ENCODE assay signal across 8 cellular contexts in the genomic region with DNA sequence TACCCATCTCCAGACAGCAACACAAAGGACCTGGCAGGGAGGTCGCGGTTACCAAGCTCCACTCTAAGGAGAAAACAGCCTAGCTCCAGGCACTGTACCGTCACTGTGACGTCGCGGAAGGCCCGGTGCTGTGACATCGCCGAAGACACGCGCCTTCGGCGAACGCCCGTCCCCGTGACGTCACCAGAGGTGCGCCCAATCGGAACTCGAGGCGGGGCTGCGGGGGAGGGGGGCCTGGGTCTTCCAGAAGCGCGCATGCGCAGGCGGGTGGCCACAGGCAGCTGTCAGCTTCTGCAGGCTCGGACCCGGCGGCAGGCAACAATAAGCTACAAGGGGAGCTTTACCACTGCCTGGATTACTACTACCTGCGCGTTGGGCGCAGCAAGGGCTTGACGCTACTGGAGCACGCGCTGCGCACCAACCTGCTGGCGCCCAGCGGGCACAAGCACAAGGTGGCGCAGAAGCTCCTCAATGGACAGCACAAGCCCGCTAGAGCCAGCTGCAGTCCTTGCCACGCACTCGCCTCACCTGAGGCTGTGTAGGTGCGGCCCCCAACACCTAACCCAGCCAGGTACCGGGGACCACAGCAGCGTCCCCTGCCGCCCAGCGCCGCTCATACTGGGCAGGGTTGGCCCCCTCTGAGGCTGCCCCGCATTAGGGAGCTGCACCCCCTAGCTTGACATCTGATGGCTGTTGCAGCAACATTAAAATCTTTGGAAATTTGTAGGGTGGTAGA.
DNase-seq lines count a peak whose midpoint lies in the region; ATAC-seq and TF ChIP-seq lines count a peak whose summit lies in the region.

No MANE protein-coding gene starts in this region.

- H3K27ac ChIP-seq in esophagus muscularis mucosa (replicated peaks in 1 of 4), result peak overlapping the region in 1 of 4 donors; percentile 22

- H3K27me3 ChIP-seq in esophagus muscularis mucosa, result no peaks in the 10 kb centered on the region

- DNase-seq in NCI-H69 (lab: John Stamatoyannopoulos, UW), result peak; percentile 98
- DNase-seq in activated T-cell treated with anti-CD3 and anti-CD28 coated beads, Interleukin-2, amount 50 U/mL, for 72 hours, result peak; percentile 79 to 83
- peak; percentile 92 for DNase-seq in esophagus muscularis mucosa (ENCODE audit: extremely low spot score)
- DNase-seq in mucosa of gallbladder (ENCODE audit: low spot score), result peak; percentile 89
- DNase-seq in stimulated activated CD8-positive, alpha-beta memory T cell treated with anti-CD3 and anti-CD28 coated beads, Interleukin-2, amount 100 ng/mL, for 48 hours (ENCODE audit: low read depth in 2 of 2), result peak; percentile 74 to 78
- DNase-seq in UCSD-AML1 (lab: John Stamatoyannopoulos, UW; ENCODE audit: unreplicated experiment), result no peak

- peaks cover 20% of the 10 kb centered on the region for H3K4me1 Mint-ChIP-seq in activated T-cell treated with anti-CD3 and anti-CD28 coated beads, Interleukin-2, amount 50 U/mL, for 72 hours (ENCODE audit: low read depth)

- 8% methylated on average over 4 of the region's 49 CpGs for WGBS in esophagus muscularis mucosa

- peaks cover 1 to 26% (median 13%) of the 10 kb centered on the region in 4 donors for H3K36me3 ChIP-seq in esophagus muscularis mucosa

- peaks cover 12 to 15% (median 13%) of the 10 kb centered on the region in 4 donors for H3K4me1 ChIP-seq in esophagus muscularis mucosa

- TF ChIP-seq POLR2A in esophagus muscularis mucosa (IDR thresholded peaks at IDR 0.05; ENCODE audit: low read depth), result no peak

- TF ChIP-seq CTCF in GM12872 (IDR thresholded peaks at IDR 0.05; ENCODE audit: insufficient read depth, low read depth, low read length) (peak; percentile 64), esophagus muscularis mucosa (IDR thresholded peaks at IDR 0.05) (peak in 2 of 3 experiments; percentile 27 to 41)

- H3K9me3 Mint-ChIP-seq in activated T-cell treated with anti-CD3 and anti-CD28 coated beads, Interleukin-2, amount 50 U/mL, for 72 hours, result no peaks in the 10 kb centered on the region

- peak; percentile 39 for TF ChIP-seq EP300 in esophagus muscularis mucosa (IDR thresholded peaks at IDR 0.05)

- peak overlapping the region; percentile 55 to 69 (median 59) for H3K4me3 ChIP-seq in esophagus muscularis mucosa

- H3K27ac Mint-ChIP-seq in activated T-cell treated with anti-CD3 and anti-CD28 coated beads, Interleukin-2, amount 50 U/mL, for 72 hours, result no peak overlapping the region

- peak; percentile 71 for ATAC-seq in HG02981 (IDR thresholded peaks at IDR 0.05; ENCODE audit: unreplicated experiment)
- ATAC-seq in activated T-cell treated with anti-CD3 and anti-CD28 coated beads, Interleukin-2, amount 50 U/mL, for 72 hours (replicated peaks in 1 of 2), result peak; percentile 90

- no peaks in the 10 kb centered on the region for H3K9me3 ChIP-seq in esophagus muscularis mucosa

- peak overlapping the region; percentile 75 to 79 for H3K4me3 Mint-ChIP-seq in activated T-cell treated with anti-CD3 and anti-CD28 coated beads, Interleukin-2, amount 50 U/mL, for 72 hours

- intact Hi-C loops in esophagus muscularis mucosa (cut with DNase I), result loop anchor here (10.0 kb wide), 1 partner anchor 209 kb away; a partner anchor contains a TSS

- no peaks in the 10 kb centered on the region for H3K36me3 Mint-ChIP-seq in activated T-cell treated with anti-CD3 and anti-CD28 coated beads, Interleukin-2, amount 50 U/mL, for 72 hours (ENCODE audit: insufficient read depth in 2 of 2)

- H3K27me3 Mint-ChIP-seq in activated T-cell treated with anti-CD3 and anti-CD28 coated beads, Interleukin-2, amount 50 U/mL, for 72 hours (ENCODE audit: low read depth), result no peaks in the 10 kb centered on the region
